Comparison of ENCODE assay signal across 39 cellular contexts in the genomic region with DNA sequence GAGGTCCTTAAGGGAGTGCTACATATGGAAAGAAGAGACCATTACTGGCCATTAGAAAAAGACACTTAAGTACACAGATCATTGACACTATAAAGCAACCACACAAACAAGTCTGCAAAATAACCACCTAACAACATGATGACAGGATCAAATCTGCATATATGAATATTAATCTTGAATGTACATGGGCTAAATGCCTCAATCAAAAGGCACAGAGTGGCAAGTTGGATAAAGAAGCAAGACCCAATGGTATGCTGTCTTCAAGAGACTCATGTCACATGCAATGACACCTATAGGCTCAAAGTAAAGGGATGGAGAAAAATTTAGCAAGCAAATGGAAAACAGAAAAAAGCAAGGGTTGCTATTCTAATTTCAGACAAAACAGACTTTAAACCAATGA.
"Had no signal": no experiment of that assay in that cellular context is flagged by ENCODE, and none has a peak within 500 bp of the region (broad histone marks: within the 10 kb centered on the region; RNA-seq: fewer than 3 reads in every experiment).

No MANE protein-coding gene starts in this region.

- FAIRE-seq: astrocyte, bronchial epithelial cell had no signal

- H3K4me1 ChIP-seq: adrenal gland, ascending aorta, body of pancreas, breast epithelium had no signal

- H3K4me3 ChIP-seq: adrenal gland, ascending aorta, body of pancreas, breast epithelium, cardiac muscle cell had no signal

- H3K27ac Mint-ChIP-seq: activated naive CD4-positive, alpha-beta T cell treated with anti-CD3 and anti-CD28 coated beads for 36 hours; activated naive CD4-positive, alpha-beta T cell treated with anti-CD3 and anti-CD28 coated beads, Interleukin-2, amount 10 ng/mL, durations not matched to agents 7 days and 5 days; activated naive CD4-positive, alpha-beta T cell treated with anti-CD3 and anti-CD28 coated beads, Interleukin-2, amount 50 U/mL, for 24 hours; activated naive CD4-positive, alpha-beta T cell treated with anti-CD3 and anti-CD28 coated beads, Interleukin-2, amount 50 U/mL, for 72 hours; activated naive CD8-positive, alpha-beta T cell; activated naive CD8-positive, alpha-beta T cell treated with anti-CD3 and anti-CD28 coated beads for 36 hours; activated naive CD8-positive, alpha-beta T cell treated with anti-CD3 and anti-CD28 coated beads, Interleukin-2, amount 10 ng/mL, durations not matched to agents 7 days and 5 days; activated naive CD8-positive, alpha-beta T cell treated with anti-CD3 and anti-CD28 coated beads, Interleukin-2, amount 50 U/mL, for 24 hours; activated T-cell treated with anti-CD3 and anti-CD28 coated beads, Interleukin-2, amount 50 U/mL, for 24 hours; activated T-cell treated with anti-CD3 and anti-CD28 coated beads, Interleukin-2, amount 50 U/mL, for 72 hours; activated T-helper 1 cell treated with anti-CD3 and anti-CD28 coated beads, Interleukin-12 subunit alpha, Interleukin-12 subunit beta, Interleukin-2, Interleukin-4 antibody, amounts not matched to agents 30 ng/mL and 10 ng/mL and 1 ng/mL, durations not matched to agents 14 hours and 24 hours and 36 hours; activated T-helper 17 cell treated with anti-CD3 and anti-CD28 coated beads, Interleukin-2, amount 50 U/mL, for 72 hours; activated T-helper 2 cell treated with anti-CD3 and anti-CD28 coated beads, Interferon-gamma antibody, Interleukin-2, Interleukin-4, amounts not matched to agents 10 μg/mL and 5 μg/mL and 100 μg/mL, durations not matched to agents 14 hours and 24 hours and 36 hours; brain had no signal

- H3K27me3 ChIP-seq: adrenal gland, ascending aorta, body of pancreas, brain microvascular endothelial cell, breast epithelium, cardiac muscle cell had no signal

- H3K4me1 Mint-ChIP-seq: activated naive CD4-positive, alpha-beta T cell treated with anti-CD3 and anti-CD28 coated beads, Interleukin-2, amount 10 ng/mL, durations not matched to agents 7 days and 5 days; activated naive CD4-positive, alpha-beta T cell treated with anti-CD3 and anti-CD28 coated beads, Interleukin-2, amount 50 U/mL, for 24 hours; activated naive CD8-positive, alpha-beta T cell treated with anti-CD3 and anti-CD28 coated beads for 36 hours; activated naive CD8-positive, alpha-beta T cell treated with anti-CD3 and anti-CD28 coated beads, Interleukin-2, amount 10 ng/mL, durations not matched to agents 7 days and 5 days; activated naive CD8-positive, alpha-beta T cell treated with anti-CD3 and anti-CD28 coated beads, Interleukin-2, amount 50 U/mL, for 24 hours; activated T-helper 17 cell treated with anti-CD3 and anti-CD28 coated beads, Interleukin-2, amount 50 U/mL, for 72 hours; brain had no signal

- H3K27ac ChIP-seq: adrenal gland, ascending aorta, body of pancreas, brain microvascular endothelial cell, breast epithelium, cardiac muscle cell had no signal

- DNase-seq: activated effector memory CD4-positive, alpha-beta T cell treated with anti-CD3 and anti-CD28 coated beads, Interleukin-2, amount 50 U/mL, for 16 hours; activated effector memory CD4-positive, alpha-beta T cell treated with Interleukin-2 at 50 U/mL for 16 hours; activated gamma-delta T cell; activated gamma-delta T cell treated with Interleukin-2 at 50 U/mL for 16 hours; activated naive CD4-positive, alpha-beta T cell; activated naive CD4-positive, alpha-beta T cell treated with anti-CD3 and anti-CD28 coated beads for 36 hours; activated naive CD4-positive, alpha-beta T cell treated with anti-CD3 and anti-CD28 coated beads, Interleukin-2, amount 10 ng/mL, durations not matched to agents 7 days and 5 days; activated naive CD4-positive, alpha-beta T cell treated with anti-CD3 and anti-CD28 coated beads, Interleukin-2, amount 50 U/mL, for 16 hours; activated naive CD4-positive, alpha-beta T cell treated with Interleukin-2 at 50 U/mL for 16 hours; activated naive CD8-positive, alpha-beta T cell treated with anti-CD3 and anti-CD28 coated beads for 36 hours; activated naive CD8-positive, alpha-beta T cell treated with anti-CD3 and anti-CD28 coated beads, Interleukin-2, amount 10 ng/mL, durations not matched to agents 7 days and 5 days; activated naive CD8-positive, alpha-beta T cell treated with anti-CD3 and anti-CD28 coated beads, Interleukin-2, amount 50 U/mL, for 24 hours; activated T-cell treated with anti-CD3 and anti-CD28 coated beads, Interleukin-2, amount 50 U/mL, for 24 hours; activated T-cell treated with anti-CD3 and anti-CD28 coated beads, Interleukin-2, amount 50 U/mL, for 4 hours; activated T-cell treated with anti-CD3 and anti-CD28 coated beads, Interleukin-2, amount 50 U/mL, for 48 hours; activated T-cell treated with anti-CD3 and anti-CD28 coated beads, Interleukin-2, amount 50 U/mL, for 72 hours; adrenal gland; amniotic stem cell; amygdala; anterior cingulate cortex; aorta; body of pancreas; brain microvascular endothelial cell; caudate nucleus; central memory CD4-positive, alpha-beta T cell; cerebellar nuclear complex had no signal

- H3K27me3 Mint-ChIP-seq: activated naive CD4-positive, alpha-beta T cell treated with anti-CD3 and anti-CD28 coated beads, Interleukin-2, amount 50 U/mL, for 24 hours; activated naive CD8-positive, alpha-beta T cell; activated naive CD8-positive, alpha-beta T cell treated with anti-CD3 and anti-CD28 coated beads for 36 hours; activated naive CD8-positive, alpha-beta T cell treated with anti-CD3 and anti-CD28 coated beads, Interleukin-2, amount 50 U/mL, for 24 hours; activated T-cell treated with anti-CD3 and anti-CD28 coated beads, Interleukin-2, amount 50 U/mL, for 24 hours; activated T-helper 17 cell treated with anti-CD3 and anti-CD28 coated beads, Interleukin-2, amount 50 U/mL, for 72 hours; central memory CD8-positive, alpha-beta T cell had no signal

- H3K9me3 ChIP-seq: body of pancreas had no signal

- H3K36me3 ChIP-seq: adrenal gland, brain microvascular endothelial cell, breast epithelium, cardiac muscle cell had no signal

- H3K4me3 Mint-ChIP-seq: activated naive CD4-positive, alpha-beta T cell treated with anti-CD3 and anti-CD28 coated beads for 36 hours; activated naive CD4-positive, alpha-beta T cell treated with anti-CD3 and anti-CD28 coated beads, Interleukin-2, amount 10 ng/mL, durations not matched to agents 7 days and 5 days; activated naive CD4-positive, alpha-beta T cell treated with anti-CD3 and anti-CD28 coated beads, Interleukin-2, amount 50 U/mL, for 24 hours; activated naive CD8-positive, alpha-beta T cell; activated naive CD8-positive, alpha-beta T cell treated with anti-CD3 and anti-CD28 coated beads for 36 hours; activated naive CD8-positive, alpha-beta T cell treated with anti-CD3 and anti-CD28 coated beads, Interleukin-2, amount 10 ng/mL, durations not matched to agents 7 days and 5 days; activated naive CD8-positive, alpha-beta T cell treated with anti-CD3 and anti-CD28 coated beads, Interleukin-2, amount 50 U/mL, for 24 hours; activated T-cell treated with anti-CD3 and anti-CD28 coated beads, Interleukin-2, amount 50 U/mL, for 24 hours; activated T-cell treated with anti-CD3 and anti-CD28 coated beads, Interleukin-2, amount 50 U/mL, for 4 hours; activated T-cell treated with anti-CD3 and anti-CD28 coated beads, Interleukin-2, amount 50 U/mL, for 72 hours; activated T-helper 1 cell treated with anti-CD3 and anti-CD28 coated beads, Interleukin-12 subunit alpha, Interleukin-12 subunit beta, Interleukin-2, Interleukin-4 antibody, amounts not matched to agents 30 ng/mL and 10 ng/mL and 1 ng/mL, durations not matched to agents 14 hours and 24 hours and 36 hours; activated T-helper 17 cell treated with anti-CD3 and anti-CD28 coated beads, Interleukin-2, amount 50 U/mL, for 72 hours; brain; central memory CD8-positive, alpha-beta T cell had no signal

- ATAC-seq: activated naive CD4-positive, alpha-beta T cell treated with anti-CD3 and anti-CD28 coated beads, Interleukin-2, amount 50 U/mL, for 72 hours; activated naive CD8-positive, alpha-beta T cell treated with anti-CD3 and anti-CD28 coated beads, Interleukin-2, amount 50 U/mL, for 24 hours; activated T-cell treated with anti-CD3 and anti-CD28 coated beads, Interleukin-2, amount 50 U/mL, for 4 hours; activated T-cell treated with anti-CD3 and anti-CD28 coated beads, Interleukin-2, amount 50 U/mL, for 72 hours; activated T-helper 17 cell treated with anti-CD3 and anti-CD28 coated beads, Interleukin-2, amount 50 U/mL, for 72 hours; body of pancreas had no signal
